ENCODE assay signal across 14 cellular contexts in the genomic region with DNA sequence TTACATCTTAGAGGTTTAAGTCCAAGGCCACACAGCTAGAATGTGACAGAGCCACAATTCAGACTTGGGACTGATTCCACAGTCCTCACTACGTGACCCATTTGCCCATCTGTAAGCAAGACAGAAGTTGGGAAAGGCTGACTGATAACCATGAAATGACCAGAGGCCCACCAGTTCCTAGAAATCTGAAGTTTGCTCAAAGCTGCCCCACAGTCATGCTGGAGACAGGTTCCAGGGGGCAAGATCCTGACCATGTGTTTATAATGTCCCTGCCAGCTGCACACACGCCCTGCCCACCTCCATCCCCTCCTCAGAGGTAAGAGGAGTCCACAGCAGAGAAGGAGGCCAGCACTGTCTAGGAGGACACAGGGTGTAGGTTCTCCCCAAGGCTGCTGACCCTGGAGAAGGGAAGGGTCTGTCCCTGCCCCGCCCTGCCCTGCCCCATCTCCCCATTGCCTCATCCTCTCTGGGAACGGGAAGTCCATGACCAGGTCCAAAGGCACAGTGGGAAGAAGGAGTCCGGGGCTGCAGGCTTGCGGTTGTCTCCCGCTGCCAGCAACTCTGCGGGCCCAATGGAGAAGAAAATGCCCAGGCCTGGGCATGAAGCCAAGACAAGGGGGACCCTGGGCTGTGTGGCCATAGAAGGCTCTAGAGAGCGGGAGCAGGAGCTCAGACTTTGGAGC. TPM values are rescaled to one million over a fixed set of nuclear protein-coding genes. Genes with fewer than 3 reads are reported as not detected.
DNase-seq lines count a peak whose midpoint lies in the region; ATAC-seq and TF ChIP-seq lines count a peak whose summit lies in the region.
"Had no signal": no experiment of that assay in that cellular context is flagged by ENCODE, and none has a peak within 500 bp of the region (broad histone marks: within the 10 kb centered on the region; RNA-seq: fewer than 3 reads in every experiment).

No MANE protein-coding gene starts in this region.

- H3K27me3 ChIP-seq in iPS-15b (ENCODE audit: control insufficient read depth, insufficient read depth, low read length), result peaks cover 87% of the 10 kb centered on the region

- no peak overlapping the region for H3K9ac ChIP-seq in iPS-15b (ENCODE audit: low read depth, low read length)

- H3K36me3 Mint-ChIP-seq in brain (no peaks in the 10 kb centered on the region), nephron (ENCODE audit: low read depth) (no peaks in the 10 kb centered on the region), type B pancreatic cell (no peaks in the 10 kb centered on the region)

- H3K27me3 Mint-ChIP-seq in brain (peaks cover 4% of the 10 kb centered on the region), nephron (ENCODE audit: low read depth) (peaks cover 19% of the 10 kb centered on the region), type B pancreatic cell (peaks cover 21% of the 10 kb centered on the region)

- peak overlapping the region in 3 of 5 experiments; percentile 33 to 91 (median 36) for H3K27ac Mint-ChIP-seq in brain
- H3K27ac Mint-ChIP-seq in nephron, result peak overlapping the region; percentile 92 to 99 (median 94)
- peak overlapping the region; percentile 39 for H3K27ac Mint-ChIP-seq in type B pancreatic cell

- H3K9me3 Mint-ChIP-seq in brain (no peaks in the 10 kb centered on the region), nephron (no peaks in the 10 kb centered on the region), type B pancreatic cell (no peaks in the 10 kb centered on the region)

- peak overlapping the region; percentile 13 for H3K4me3 ChIP-seq in iPS-15b (ENCODE audit: low read depth, low read length)

- no peaks in the 10 kb centered on the region for H3K36me3 ChIP-seq in iPS-15b (ENCODE audit: control insufficient read depth, insufficient read depth, low read length)

- H3K9me3 ChIP-seq in iPS-15b (ENCODE audit: control insufficient read depth, insufficient read depth, low read length), result no peaks in the 10 kb centered on the region

- TF ChIP-seq CTCF in brain (conservative IDR thresholded peaks at IDR 0.05), result no peak
- TF ChIP-seq CTCF in nephron (IDR thresholded peaks at IDR 0.05; ENCODE audit: unreplicated experiment in 3 of 3), result no peak
- no peak for TF ChIP-seq CTCF in type B pancreatic cell (conservative IDR thresholded peaks at IDR 0.05)

- H3K4me1 Mint-ChIP-seq in brain, result peaks cover 57% of the 10 kb centered on the region
- peaks cover 51% of the 10 kb centered on the region for H3K4me1 Mint-ChIP-seq in nephron
- H3K4me1 Mint-ChIP-seq in type B pancreatic cell (ENCODE audit: unreplicated experiment), result peaks cover 47% of the 10 kb centered on the region

- no peak for ATAC-seq in stimulated activated naive CD8-positive, alpha-beta T cell treated with anti-CD3 and anti-CD28 coated beads, Interleukin-15, Interleukin-2, amounts not matched to agents 100 U/mL and 50 U/mL, for 24 hours
- ATAC-seq: Right ventricle myocardium inferior had no signal

- peaks cover 14% of the 10 kb centered on the region for H3K4me1 ChIP-seq in iPS-15b (ENCODE audit: control insufficient read depth, insufficient read depth, low read length)

- DNase-seq in type B pancreatic cell (ENCODE audit: extremely low spot score, unreplicated experiment), result no peak
- DNase-seq in stimulated activated naive CD8-positive, alpha-beta T cell treated with anti-CD3 and anti-CD28 coated beads, Interleukin-15, Interleukin-2, amounts not matched to agents 100 U/mL and 50 U/mL, for 24 hours, result no peak
- DNase-seq in AG20443 (ENCODE audit: low spot score), result no peak
- no peak for DNase-seq in SHP77 treated with DMSO at 0.1 percent for 48 hours (lab: John Stamatoyannopoulos, UW)
- DNase-seq: ACHN, GF-D8, GOT3, KG1, NCI-H1092, NCI-H1694 treated with DMSO at 0.1 percent for 48 hours had no signal

- H3K4me3 Mint-ChIP-seq in brain (no peak overlapping the region), nephron (no peak overlapping the region), type B pancreatic cell (no peak overlapping the region)

RNA-seq across cellular contexts. Expression of a gene that starts 11.9 kb away (rescaled TPM):
- 13.7 TPM for polyA plus RNA-seq in brain (ENCODE audit: insufficient read depth, low read depth, low replicate concordance)
- total RNA-seq in type B pancreatic cell (ENCODE audit: low replicate concordance), result 17.1 and 67.5 TPM in 2 replicates

RNA-seq across cellular contexts. Expression of a gene that starts 41.0 kb away (rescaled TPM):
- 0.58 TPM for polyA plus RNA-seq in brain (ENCODE audit: insufficient read depth, low read depth, low replicate concordance)
- 1.4 and 4.3 TPM in 2 replicates for total RNA-seq in type B pancreatic cell (ENCODE audit: low replicate concordance)

Comparison
In these comparisons a context has a peak if more than half of its experiments do, and no peak if none do; other contexts are left out.
1. H3K27ac Mint-ChIP-seq: peak in every context shown above with its lines; median percentile 94 in nephron; 39 in type B pancreatic cell; 36 in brain.